In genomic region chr9:32873131-32873530, GRCh38 we compare ENCODE assay signal across 1 cellular context.
TF ChIP-seq lines count a peak whose summit lies in the region.

No MANE protein-coding gene starts in this region.

TF ChIP-seq in HepG2, 621 proteins besides CTCF, POLR2A, EP300 and RAD21:
- TF ChIP-seq ZNF792 (CRISPR knock-in tag; IDR thresholded peaks at IDR 0.05): no peak
- TF ChIP-seq, protein P1, sequence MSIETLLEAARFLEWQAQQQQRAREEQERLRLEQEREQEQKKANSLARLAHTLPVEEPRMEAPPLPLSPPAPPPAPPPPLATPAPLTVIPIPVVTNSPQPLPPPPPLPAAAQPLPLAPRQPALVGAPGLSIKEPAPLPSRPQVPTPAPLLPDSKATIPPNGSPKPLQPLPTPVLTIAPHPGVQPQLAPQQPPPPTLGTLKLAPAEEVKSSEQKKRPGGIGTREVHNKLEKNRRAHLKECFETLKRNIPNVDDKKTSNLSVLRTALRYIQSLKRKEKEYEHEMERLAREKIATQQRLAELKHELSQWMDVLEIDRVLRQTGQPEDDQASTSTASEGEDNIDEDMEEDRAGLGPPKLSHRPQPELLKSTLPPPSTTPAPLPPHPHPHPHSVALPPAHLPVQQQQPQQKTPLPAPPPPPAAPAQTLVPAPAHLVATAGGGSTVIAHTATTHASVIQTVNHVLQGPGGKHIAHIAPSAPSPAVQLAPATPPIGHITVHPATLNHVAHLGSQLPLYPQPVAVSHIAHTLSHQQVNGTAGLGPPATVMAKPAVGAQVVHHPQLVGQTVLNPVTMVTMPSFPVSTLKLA (IDR thresholded peaks at IDR 0.05): peak; percentile 67; the same call in 1 of the 2 replicates
